Comparison of ENCODE assay signal across 8 cellular contexts in genomic region chr6:87154641-87155271, GRCh38. TPM values are rescaled to one million over a fixed set of nuclear protein-coding genes. Genes with fewer than 3 reads are reported as not detected.
A peak's percentile ranks its signal among the peaks of the same experiment; 100 is the strongest.
DNase-seq lines count a peak whose midpoint lies in the region; ATAC-seq and TF ChIP-seq lines count a peak whose summit lies in the region.

No MANE protein-coding gene starts in this region.

- intact Hi-C loops in activated T-helper 1 cell treated with anti-CD3 and anti-CD28 coated beads, Interleukin-12 subunit alpha, Interleukin-12 subunit beta, Interleukin-2, Interleukin-4 antibody, amounts not matched to agents 30 ng/mL and 10 ng/mL and 1 ng/mL, durations not matched to agents 14 hours and 24 hours and 36 hours (cut with micrococcal nuclease): loop anchor here (1.0 to 5.0 kb wide), 12 partner anchors 28 to 1926 kb away; partner anchors contain the start of genes AKIRIN2, ORC3, PNRC1 and RNGTT

- peaks cover 46% of the 10 kb centered on the region for H3K4me1 Mint-ChIP-seq in activated T-helper 1 cell treated with anti-CD3 and anti-CD28 coated beads, Interleukin-12 subunit alpha, Interleukin-12 subunit beta, Interleukin-2, Interleukin-4 antibody, amounts not matched to agents 30 ng/mL and 10 ng/mL and 1 ng/mL, durations not matched to agents 14 hours and 24 hours and 36 hours (ENCODE audit: low read depth)

- TF ChIP-seq CTCF in fibroblast of the aortic adventitia (IDR thresholded peaks at IDR 0.05; ENCODE audit: insufficient read depth, low read length) (no peak), omental fat pad (IDR thresholded peaks at IDR 0.05) (no peak)

- H3K4me3 Mint-ChIP-seq in activated T-helper 1 cell treated with anti-CD3 and anti-CD28 coated beads, Interleukin-12 subunit alpha, Interleukin-12 subunit beta, Interleukin-2, Interleukin-4 antibody, amounts not matched to agents 30 ng/mL and 10 ng/mL and 1 ng/mL, durations not matched to agents 14 hours and 24 hours and 36 hours: peak overlapping the region; percentile 93

- peak overlapping the region; percentile 92 for H3K4me3 ChIP-seq in fibroblast of the aortic adventitia (ENCODE audit: low read depth, low read length)

- peaks cover 7% of the 10 kb centered on the region for H3K36me3 Mint-ChIP-seq in activated T-helper 1 cell treated with anti-CD3 and anti-CD28 coated beads, Interleukin-12 subunit alpha, Interleukin-12 subunit beta, Interleukin-2, Interleukin-4 antibody, amounts not matched to agents 30 ng/mL and 10 ng/mL and 1 ng/mL, durations not matched to agents 14 hours and 24 hours and 36 hours (ENCODE audit: low read depth)

- no peaks in the 10 kb centered on the region for H3K9me3 Mint-ChIP-seq in activated T-helper 1 cell treated with anti-CD3 and anti-CD28 coated beads, Interleukin-12 subunit alpha, Interleukin-12 subunit beta, Interleukin-2, Interleukin-4 antibody, amounts not matched to agents 30 ng/mL and 10 ng/mL and 1 ng/mL, durations not matched to agents 14 hours and 24 hours and 36 hours

- peak overlapping the region; percentile 98 for H3K27ac Mint-ChIP-seq in activated T-helper 1 cell treated with anti-CD3 and anti-CD28 coated beads, Interleukin-12 subunit alpha, Interleukin-12 subunit beta, Interleukin-2, Interleukin-4 antibody, amounts not matched to agents 30 ng/mL and 10 ng/mL and 1 ng/mL, durations not matched to agents 14 hours and 24 hours and 36 hours

- H3K27me3 Mint-ChIP-seq in activated T-helper 1 cell treated with anti-CD3 and anti-CD28 coated beads, Interleukin-12 subunit alpha, Interleukin-12 subunit beta, Interleukin-2, Interleukin-4 antibody, amounts not matched to agents 30 ng/mL and 10 ng/mL and 1 ng/mL, durations not matched to agents 14 hours and 24 hours and 36 hours (ENCODE audit: insufficient read depth): no peaks in the 10 kb centered on the region

- DNase-seq in DMS79 (lab: John Stamatoyannopoulos, UW) (peak; percentile 80), NCI-H82 treated with DMSO at 0.1 percent for 48 hours (lab: John Stamatoyannopoulos, UW; ENCODE audit: unreplicated experiment) (peak; percentile 45), fibroblast of the aortic adventitia (ENCODE audit: low read depth) (peak; percentile 81), omental fat pad (ENCODE audit: low spot score) (no peak), UCSD-AML1 (lab: John Stamatoyannopoulos, UW; ENCODE audit: unreplicated experiment) (no peak)
- DNase-seq in activated T-helper 1 cell treated with anti-CD3 and anti-CD28 coated beads, Interleukin-12 subunit alpha, Interleukin-12 subunit beta, Interleukin-2, Interleukin-4 antibody, amounts not matched to agents 30 ng/mL and 10 ng/mL and 1 ng/mL, durations not matched to agents 14 hours and 24 hours and 36 hours (ENCODE audit: low spot score): peak; percentile 76

- peak; percentile 57 for ATAC-seq in GM19397 (IDR thresholded peaks at IDR 0.05; ENCODE audit: unreplicated experiment)
- peak; percentile 61 for ATAC-seq in HG03457 (IDR thresholded peaks at IDR 0.05; ENCODE audit: unreplicated experiment)
- peak; percentile 76 for ATAC-seq in omental fat pad (ENCODE audit: low FRiP score)

RNA-seq across cellular contexts. Expression of gene ZNF292, which starts 0.6 kb away (rescaled TPM):
- 50.1 and 51.7 TPM in 2 replicates for total RNA-seq in activated T-helper 1 cell treated with anti-CD3 and anti-CD28 coated beads, Interleukin-12 subunit alpha, Interleukin-12 subunit beta, Interleukin-2, Interleukin-4 antibody, amounts not matched to agents 30 ng/mL and 10 ng/mL and 1 ng/mL, durations not matched to agents 14 hours and 24 hours and 36 hours
- total RNA-seq in fibroblast of the aortic adventitia (ENCODE audit: low replicate concordance) (34.7 and 42.6 TPM in 2 replicates), omental fat pad (10 to 100 TPM; 17.8 to 40.0 (median 21.3) TPM)

RNA-seq across cellular contexts. Expression of gene CGA, which starts 59.9 kb away (rescaled TPM):
- total RNA-seq in activated T-helper 1 cell treated with anti-CD3 and anti-CD28 coated beads, Interleukin-12 subunit alpha, Interleukin-12 subunit beta, Interleukin-2, Interleukin-4 antibody, amounts not matched to agents 30 ng/mL and 10 ng/mL and 1 ng/mL, durations not matched to agents 14 hours and 24 hours and 36 hours: not detected in 2 replicates
- total RNA-seq in fibroblast of the aortic adventitia (ENCODE audit: low replicate concordance) (not detected in 2 replicates), omental fat pad (not detected)

Comparison
In these comparisons a context has a peak if more than half of its experiments do, and no peak if none do; other contexts are left out.
1. DNase-seq: peak in DMS79 (single experiment), NCI-H82 treated with DMSO at 0.1 percent for 48 hours (single experiment), activated T-helper 1 cell treated with anti-CD3 and anti-CD28 coated beads, Interleukin-12 subunit alpha, Interleukin-12 subunit beta, Interleukin-2, Interleukin-4 antibody, amounts not matched to agents 30 ng/mL and 10 ng/mL and 1 ng/mL, durations not matched to agents 14 hours and 24 hours and 36 hours (single experiment) and fibroblast of the aortic adventitia (single experiment); none in omental fat pad (single experiment) and UCSD-AML1 (single experiment).
2. Peak in every context shown above with its lines, with median percentiles within 50 percentile points of each other: ATAC-seq.